In the genomic region with DNA sequence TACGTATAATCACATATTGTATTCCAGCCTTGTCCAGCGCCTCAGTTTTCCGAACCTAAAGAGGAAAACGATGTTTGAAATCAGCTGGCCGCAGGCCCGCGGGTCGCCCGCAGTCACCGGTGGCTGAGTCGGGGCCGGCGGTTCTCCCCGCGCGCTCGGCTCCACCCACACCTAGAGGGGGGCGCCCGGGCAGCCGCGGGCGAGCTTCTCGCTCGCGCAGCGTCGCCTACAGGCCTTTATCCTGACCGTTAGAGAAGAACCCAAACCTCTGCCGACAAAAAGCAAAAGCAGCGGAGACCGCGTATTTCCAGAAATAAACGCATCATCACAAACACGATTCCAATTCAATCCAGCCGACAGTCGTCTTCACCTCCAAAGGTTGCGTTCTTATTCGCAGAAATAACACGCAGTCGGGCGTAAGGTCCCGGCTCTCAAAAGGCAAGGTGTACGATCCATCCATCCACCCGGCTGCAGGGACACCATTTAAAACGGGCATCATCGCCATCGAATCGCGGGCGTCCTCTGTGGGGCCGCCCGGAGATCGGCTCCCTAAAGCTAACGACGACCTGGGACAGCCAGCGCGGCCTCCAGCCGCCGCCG, we compare ENCODE assay signal across 9 cellular contexts. TPM values are rescaled to one million over a fixed set of nuclear protein-coding genes. Genes with fewer than 3 reads are reported as not detected.
A peak's percentile ranks its signal among the peaks of the same experiment; 100 is the strongest.
DNase-seq lines count a peak whose midpoint lies in the region; ATAC-seq, FAIRE-seq and TF ChIP-seq lines count a peak whose summit lies in the region.
"Had no signal": no experiment of that assay in that cellular context is flagged by ENCODE, and none has a peak within 500 bp of the region (broad histone marks: within the 10 kb centered on the region; RNA-seq: fewer than 3 reads in every experiment).

No MANE protein-coding gene starts in this region.

- no peak overlapping the region for H2BK12ac ChIP-seq in H1 (ENCODE audit: low read depth, low read length)

- ATAC-seq in GM19452 (IDR thresholded peaks at IDR 0.05; ENCODE audit: unreplicated experiment), result peak; percentile 60
- ATAC-seq in HG03565 (IDR thresholded peaks at IDR 0.05; ENCODE audit: unreplicated experiment), result peak; percentile 45

- H3K14ac ChIP-seq in H1 (ENCODE audit: insufficient read length), result no peak overlapping the region

- POLR2A ChIA-PET in H1 (lab: Charles Lee; ENCODE audit: partially characterized antibody), result interaction anchor here (0.8 to 2.5 kb wide), 9 partner anchors 8 to 136 kb away, joined by 3 to 27 read pairs (median 5); no protein-coding TSS in a partner anchor

- CTCF ChIA-PET in H1 (lab: Charles Lee; ENCODE audit: partially characterized antibody), result interaction anchor here (0.6 to 3.0 kb wide), 8 partner anchors 9 to 145 kb away, joined by 3 to 14 read pairs (median 4); no protein-coding TSS in a partner anchor

- peak overlapping the region; percentile 93 for H3K18ac ChIP-seq in H1 (ENCODE audit: extremely low read depth, low read length)

- TF ChIP-seq EP300 in H1 (IDR thresholded peaks at IDR 0.05; ENCODE audit: borderline replicate concordance in 1 of 2, low read depth in 2 of 2, low read length in 2 of 2), result no peak

- H3K4me2 ChIP-seq in H1 (ENCODE audit: insufficient read depth in 1 of 2, low read depth in 2 of 2, low read length in 2 of 2), result peak overlapping the region; percentile 86 to 93

- H2BK15ac ChIP-seq in H1 (ENCODE audit: low read length), result no peak overlapping the region

- peak overlapping the region; percentile 85 for H3K56ac ChIP-seq in H1 (replicated peaks; ENCODE audit: insufficient read length, low read depth, low read length)

- H3K36me3 Mint-ChIP-seq in CD14-positive monocyte, result peaks cover 0 to 6% of the 10 kb centered on the region in 2 donors

- DNase-seq in CD14-positive monocyte (ENCODE audit: low spot score), result peak; percentile 71
- DNase-seq in NCI-H82 (lab: John Stamatoyannopoulos, UW), result peak; percentile 80
- DNase-seq in activated CD8-positive, alpha-beta memory T cell treated with anti-CD3 and anti-CD28 coated beads for 4 hours (ENCODE audit: low read depth in 2 of 2), result peak; percentile 38 to 51
- DNase-seq in H1 (ENCODE audit: low read depth in 1 of 2, low spot score in 2 of 2), result peak in 1 of 2 experiments; percentile 68
- peak; percentile 66 to 67 for DNase-seq in stimulated activated CD8-positive, alpha-beta memory T cell treated with anti-CD3 and anti-CD28 coated beads, Interleukin-15, amount 100 ng/mL, for 48 hours (ENCODE audit: low read depth in 2 of 2)

- peaks cover 47% of the 10 kb centered on the region for H3K4me1 Mint-ChIP-seq in CD14-positive monocyte

- peak overlapping the region; percentile 71 for H3K27ac ChIP-seq in H1 (ENCODE audit: low read depth, low read length)
- H3K27ac ChIP-seq in mesodermal cell (ENCODE audit: low read depth, low read length, severe bottlenecking), result peak overlapping the region; percentile 86

- peaks cover 0 to 2% (median 0%) of the 10 kb centered on the region in 7 donors for H3K9me3 Mint-ChIP-seq in CD14-positive monocyte

- TF ChIP-seq POLR2A in H1 (IDR thresholded peaks at IDR 0.05; ENCODE audit: control extremely low read depth in 1 of 2, low read depth in 2 of 2, low read length in 2 of 2), result no peak

- peak overlapping the region; percentile 94 for H2AFZ ChIP-seq in H1 (ENCODE audit: low read length)

- H2BK120ac ChIP-seq in H1 (replicated peaks; ENCODE audit: low read depth, low read length), result peak overlapping the region; percentile 67

- H3K9ac ChIP-seq in H1 (replicated peaks in 1 of 4; ENCODE audit: extremely low read depth in 1 of 4, low read depth in 3 of 4, low read length in 3 of 4), result peak overlapping the region; percentile 74 to 98 (median 80)

- no peak for FAIRE-seq in H1 (lab: Jason Lieb, UNC)
- FAIRE-seq: colon had no signal

- peak; percentile 20 to 57 for TF ChIP-seq RAD21 in H1 (IDR thresholded peaks at IDR 0.05 in 1 of 2, conservative IDR thresholded peaks at IDR 0.05 in 1 of 2; ENCODE audit: low read depth in 2 of 2, low read length in 2 of 2)

- no peaks in the 10 kb centered on the region for H3K9me3 ChIP-seq in H1 (ENCODE audit: insufficient read depth in 2 of 2, low read depth in 1 of 2, low read length in 1 of 2)
- no peaks in the 10 kb centered on the region for H3K9me3 ChIP-seq in mesodermal cell (ENCODE audit: control insufficient read depth, low read length)

- H2BK5ac ChIP-seq in H1 (ENCODE audit: low read depth, low read length), result peak overlapping the region; percentile 67

- H4K8ac ChIP-seq in H1 (ENCODE audit: extremely low read depth, insufficient read depth, low read length), result peak overlapping the region; percentile 83

- H3K4me3 ChIP-seq in H1 (ENCODE audit: extremely low read depth in 1 of 4, insufficient read depth in 2 of 4, low read depth in 3 of 4, low read length in 4 of 4) (peak overlapping the region; percentile 73 to 96 (median 94)), mesodermal cell (ENCODE audit: extremely low read depth, insufficient read depth, low read length, poor library complexity, severe bottlenecking) (peak overlapping the region; percentile 94)

- TF ChIP-seq CTCF in CD14-positive monocyte (IDR thresholded peaks at IDR 0.05) (peak; percentile 58), H1 (IDR thresholded peaks at IDR 0.05; ENCODE audit: control extremely low read depth in 1 of 3, insufficient read depth in 1 of 3, low read depth in 1 of 3, low read length in 3 of 3) (peak; percentile 38 to 46 (median 44); a peak in 3 of 4 replicates)

- H2BK20ac ChIP-seq in H1 (ENCODE audit: low read length), result no peak overlapping the region

- peaks cover 12% of the 10 kb centered on the region for H3K23me2 ChIP-seq in H1 (ENCODE audit: low read depth, low read length)

- H3K4me3 Mint-ChIP-seq in CD14-positive monocyte, result peak overlapping the region; percentile 98 to 99

- H3K27me3 Mint-ChIP-seq in CD14-positive monocyte (ENCODE audit: low read depth in 3 of 3), result no peaks in the 10 kb centered on the region

- H3K79me2 ChIP-seq in H1 (ENCODE audit: control insufficient read depth in 1 of 2, insufficient read depth in 2 of 2, low read length in 2 of 2), result peaks cover 15 to 85% of the 10 kb centered on the region in 2 experiments

- H3K4ac ChIP-seq in H1 (replicated peaks; ENCODE audit: insufficient read length, low read depth, low read length), result no peak overlapping the region

- H2AK5ac ChIP-seq in H1 (ENCODE audit: low read depth, low read length), result no peak overlapping the region

- H3K79me1 ChIP-seq in H1 (ENCODE audit: low read depth, low read length), result no peaks in the 10 kb centered on the region

- H3K23ac ChIP-seq in H1 (ENCODE audit: insufficient read length), result no peak overlapping the region

- peak overlapping the region; percentile 83 for H4K91ac ChIP-seq in H1 (replicated peaks; ENCODE audit: insufficient read length, low read length)

- H3K36me3 ChIP-seq in H1 (ENCODE audit: control insufficient read depth in 2 of 4, insufficient read depth in 4 of 4, low read length in 3 of 4), result no peaks in the 10 kb centered on the region
- H3K36me3 ChIP-seq in mesodermal cell (ENCODE audit: control insufficient read depth, insufficient read depth, low read length), result no peaks in the 10 kb centered on the region

- H4K20me1 ChIP-seq in H1 (replicated peaks in 1 of 2; ENCODE audit: control insufficient read depth in 1 of 2, insufficient read depth in 2 of 2, low read length in 2 of 2), result peaks cover 3 to 6% of the 10 kb centered on the region in 2 experiments

- intact Hi-C loops in CD14-positive monocyte (cut with micrococcal nuclease), result loop anchor here in 1 of 2 donors (5.0 kb wide), 2 partner anchors 66 to 139 kb away; no protein-coding TSS in a partner anchor

- 1% methylated on average over 48 of the region's 60 CpGs; no CpG with 5 or more reads in 1 of the 2 experiments for WGBS in H1 (ENCODE audit: extremely low coverage in 1 of 2, insufficient coverage in 1 of 2, insufficient read length in 1 of 2, insufficient replicate concordance in 2 of 2, low coverage in 1 of 2, low lambda C conversion rate in 2 of 2, missing lambda C conversion rate in 1 of 2), 2 experiments
- 0% methylated on average over 37 to 49 of the region's 60 CpGs for WGBS in mesodermal cell (ENCODE audit: insufficient coverage in 2 of 2), 2 experiments

- peaks cover 0 to 4% (median 0%) of the 10 kb centered on the region in 4 experiments; a peak in 3 of 7 replicates for H3K4me1 ChIP-seq in H1 (replicated peaks in 1 of 4; ENCODE audit: control insufficient read depth in 3 of 4, insufficient read depth in 4 of 4, low read length in 3 of 4)
- peaks cover 4% of the 10 kb centered on the region for H3K4me1 ChIP-seq in mesodermal cell (ENCODE audit: control insufficient read depth, insufficient read depth, low read length, poor library complexity, severe bottlenecking)

- peak overlapping the region; percentile 96 to 98 (median 98) for H3K27ac Mint-ChIP-seq in CD14-positive monocyte

- peak overlapping the region; percentile 96 for H4K5ac ChIP-seq in H1 (ENCODE audit: insufficient read length, low read depth, low read length)

- H3K27me3 ChIP-seq in H1 (replicated peaks in 1 of 4; ENCODE audit: control insufficient read depth in 3 of 4, extremely low read depth in 1 of 4, insufficient read depth in 3 of 4, low read length in 3 of 4), result no peaks in the 10 kb centered on the region

TF ChIP-seq in H1, 55 proteins besides CTCF, POLR2A, EP300 and RAD21:
- TF ChIP-seq ASH2L (IDR thresholded peaks at IDR 0.05; ENCODE audit: low read length) (peak; percentile 31), HDAC2 (IDR thresholded peaks at IDR 0.05; ENCODE audit: borderline replicate concordance in 1 of 2, low read depth in 2 of 2, low read length in 2 of 2) (peak in 1 of 2 experiments; percentile 69; a peak in 1 of 4 replicates), YY1 (IDR thresholded peaks at IDR 0.05; ENCODE audit: low read depth, low read length) (0 out of 2 replicates have a peak, but pooled peaks have one; percentile 3), KDM4A (IDR thresholded peaks at IDR 0.05; ENCODE audit: low read depth, low read length, severe bottlenecking) (no peak), TCF12 (IDR thresholded peaks at IDR 0.05; ENCODE audit: low read depth, low read length) (no peak)

RNA-seq across cellular contexts. Expression of gene NIPBL, which starts 0.7 kb away (rescaled TPM):
- polyA plus RNA-seq in CD14-positive monocyte, result 10 to 100 TPM in 1 of 2 donors, 1 to 10 TPM in 1; 6.6 to 16.2 TPM
- 49.6 and 53.5 TPM in 2 replicates for total RNA-seq in H1 (2021; fragmentation: NEBNext Ultra II Directional; extraction: Animal tissue kit (Norgen Biotek cat#: 25700))
- 18.8 and 21.1 TPM in 2 replicates for polyA plus RNA-seq in H1 (2011; rRNA removed)
- 19.2 TPM for polyA plus RNA-seq in H1 (2011; cell fraction: cytosol; rRNA removed)
- polyA plus RNA-seq in H1 (2011; cell fraction: nucleus; rRNA removed), result 44.7 TPM
- 13.2 to 26.4 TPM (median 22.3 TPM) in 4 replicates for polyA plus RNA-seq in H1 (2012, experiment 1 of 2)
- polyA plus RNA-seq in H1 (2012, experiment 2 of 2), result 0.97 TPM
- 19.1 TPM for polyA plus RNA-seq in H1 (2013, experiment 1 of 2)
- 18.0 TPM for polyA plus RNA-seq in H1 (2013, experiment 2 of 2)
- 182 and 228 TPM in 2 replicates for polyA minus RNA-seq in H1 (2011; rRNA and poly(A)+ RNA removed)
- 34.5 TPM for polyA minus RNA-seq in H1 (2011; cell fraction: cytosol; rRNA and poly(A)+ RNA removed)
- polyA minus RNA-seq in H1 (2011; cell fraction: nucleus; rRNA and poly(A)+ RNA removed), result 272 TPM
- polyA plus RNA-seq in mesodermal cell (2013, experiment 1 of 2), result 49.0 TPM
- polyA plus RNA-seq in mesodermal cell (2013, experiment 2 of 2), result 39.9 TPM
